8 cellular contexts compared by ENCODE assay signal in genomic region chr9:117073539-117074336, GRCh38.
DNase-seq lines count a peak whose midpoint lies in the region; ATAC-seq, FAIRE-seq and TF ChIP-seq lines count a peak whose summit lies in the region.

No MANE protein-coding gene starts in this region.

- peak overlapping the region; percentile 43 for H3K4me2 ChIP-seq in mammary epithelial cell (ENCODE audit: insufficient read depth, low read depth, low read length)

- peaks cover 12% of the 10 kb centered on the region for H3K27me3 Mint-ChIP-seq in activated CD4-positive, alpha-beta T cell treated with anti-CD3 and anti-CD28 coated beads for 36 hours

- TF ChIP-seq POLR2A in NB4 (IDR thresholded peaks at IDR 0.05; ENCODE audit: extremely low read depth, insufficient read length), result no peak
- no peak for TF ChIP-seq POLR2A in gastrocnemius medialis (IDR thresholded peaks at IDR 0.05)

- no peak overlapping the region for H3K4me3 Mint-ChIP-seq in activated CD4-positive, alpha-beta T cell treated with anti-CD3 and anti-CD28 coated beads for 36 hours

- CTCF ChIA-PET in activated CD4-positive, alpha-beta T cell treated with anti-CD3 and anti-CD28 coated beads for 36 hours (lab: Charles Lee), result no interaction called here
- CTCF ChIA-PET in mammary epithelial cell (lab: Charles Lee; ENCODE audit: low non-redundant PET), result interaction anchor here (0.6 to 1.5 kb wide), 4 partner anchors 41 to 337 kb away, joined by 3 to 13 read pairs (median 4); no protein-coding TSS in a partner anchor

- H3K27me3 ChIP-seq in mammary epithelial cell (ENCODE audit: insufficient read depth, low read length), result no peaks in the 10 kb centered on the region
- no peaks in the 10 kb centered on the region for H3K27me3 ChIP-seq in pancreas
- no peaks in the 10 kb centered on the region for H3K27me3 ChIP-seq in gastrocnemius medialis

- H4K20me1 ChIP-seq in mammary epithelial cell (ENCODE audit: insufficient read depth, low read length), result no peaks in the 10 kb centered on the region

- no peak overlapping the region for H3K9ac ChIP-seq in mammary epithelial cell (ENCODE audit: insufficient read depth, low read length)

- TF ChIP-seq CTCF in NB4 (IDR thresholded peaks at IDR 0.05; ENCODE audit: low read depth, low read length) (peak; percentile 64), mammary epithelial cell (conservative IDR thresholded peaks at IDR 0.05 in 1 of 2, IDR thresholded peaks at IDR 0.05 in 1 of 2; ENCODE audit: extremely low read depth in 1 of 2, insufficient read depth in 1 of 2, low read depth in 1 of 2, low read length in 2 of 2) (peak; percentile 69 to 80), pancreas (IDR thresholded peaks at IDR 0.05) (peak; percentile 12 to 33 (median 28)), gastrocnemius medialis (IDR thresholded peaks at IDR 0.05 in 4 of 5, conservative IDR thresholded peaks at IDR 0.05 in 1 of 5) (peak in 1 of 5 experiments; percentile 35)

- H3K9me3 ChIP-seq in mammary epithelial cell (replicated peaks; ENCODE audit: insufficient read depth, low read length), result no peaks in the 10 kb centered on the region
- H3K9me3 ChIP-seq in pancreas, result no peaks in the 10 kb centered on the region
- H3K9me3 ChIP-seq in gastrocnemius medialis, result no peaks in the 10 kb centered on the region

- H3K4me1 Mint-ChIP-seq in activated CD4-positive, alpha-beta T cell treated with anti-CD3 and anti-CD28 coated beads for 36 hours, result no peaks in the 10 kb centered on the region

- peak; percentile 31 for DNase-seq in activated CD4-positive, alpha-beta T cell treated with anti-CD3 and anti-CD28 coated beads for 36 hours
- no peak for DNase-seq in activated CD4-positive, alpha-beta T cell treated with anti-CD3 and anti-CD28 coated beads for 4 hours
- peak; percentile 28 for DNase-seq in NB4 (ENCODE audit: low read depth)
- peak; percentile 16 for DNase-seq in mammary epithelial cell
- peak in 2 of 6 donors; percentile 7 to 29 for DNase-seq in pancreas
- no peak for DNase-seq in NCI-H187 treated with DMSO at 0.1 percent for 48 hours (lab: John Stamatoyannopoulos, UW)
- no peak for DNase-seq in gastrocnemius medialis

- no TSS peak for BruUV-seq in mammary epithelial cell (replicated peaks; lab: Mats Ljungman, UMichigan)

- H3K79me2 ChIP-seq in mammary epithelial cell (ENCODE audit: insufficient read depth, low read length), result no peaks in the 10 kb centered on the region

- H3K27ac ChIP-seq in mammary epithelial cell (ENCODE audit: insufficient read depth, low read depth, low read length), result no peak overlapping the region
- no peak overlapping the region for H3K27ac ChIP-seq in pancreas
- no peak overlapping the region for H3K27ac ChIP-seq in gastrocnemius medialis

- 6% methylated on average over 11 of the region's 11 CpGs for WGBS in mammary epithelial cell (ENCODE audit: low coverage, missing lambda C conversion rate)
- 49 to 55% methylated on average over 11 of the region's 11 CpGs for WGBS in pancreas, 2 donors

- peaks cover 9% of the 10 kb centered on the region for H3K9me3 Mint-ChIP-seq in activated CD4-positive, alpha-beta T cell treated with anti-CD3 and anti-CD28 coated beads for 36 hours (ENCODE audit: low read depth)

- H3K36me3 Mint-ChIP-seq in activated CD4-positive, alpha-beta T cell treated with anti-CD3 and anti-CD28 coated beads for 36 hours (ENCODE audit: low read depth), result no peaks in the 10 kb centered on the region

- dilution Hi-C loops in mammary epithelial cell (cut with HindIII; ENCODE audit: low sequenced_read_pairs), result no loop called here

- H3K27ac Mint-ChIP-seq in activated CD4-positive, alpha-beta T cell treated with anti-CD3 and anti-CD28 coated beads for 36 hours, result no peak overlapping the region

- peak overlapping the region; percentile 28 for H2AFZ ChIP-seq in mammary epithelial cell (ENCODE audit: low read depth, low read length)

- ATAC-seq in activated CD4-positive, alpha-beta T cell treated with anti-CD3 and anti-CD28 coated beads for 36 hours, result no peak
- peak in 3 of 4 donors; percentile 34 to 55 (median 50) for ATAC-seq in pancreas
- ATAC-seq in HG02678 (IDR thresholded peaks at IDR 0.05; ENCODE audit: unreplicated experiment), result no peak
- ATAC-seq in gastrocnemius medialis, result no peak

- in situ Hi-C loops in mammary epithelial cell (cut with MboI; ENCODE audit: low sequenced_read_pairs in 2 of 2), result loop anchor here in 1 of 2 donors (25.0 kb wide), 1 partner anchor 339 kb away; the partner anchor contains the start of gene ASTN2
- in situ Hi-C loops in gastrocnemius medialis (cut with MboI; ENCODE audit: low sequenced_read_pairs in 4 of 4), result no loop called here

- H3K4me1 ChIP-seq in mammary epithelial cell (ENCODE audit: insufficient read depth, low read length) (peaks cover 8% of the 10 kb centered on the region), pancreas (no peaks in the 10 kb centered on the region), gastrocnemius medialis (no peaks in the 10 kb centered on the region)

- no peaks in the 10 kb centered on the region for H3K36me3 ChIP-seq in mammary epithelial cell (ENCODE audit: insufficient read depth, low read length)
- H3K36me3 ChIP-seq in pancreas, result no peaks in the 10 kb centered on the region
- no peaks in the 10 kb centered on the region for H3K36me3 ChIP-seq in gastrocnemius medialis

- no peak for FAIRE-seq in pancreas (lab: Jason Lieb, UNC)

- H3K4me3 ChIP-seq in NB4 (ENCODE audit: low read depth, low read length) (no peak overlapping the region), mammary epithelial cell (replicated peaks in 1 of 3; ENCODE audit: insufficient read depth in 1 of 3, low read depth in 2 of 3, low read length in 3 of 3) (peak overlapping the region in 1 of 3 experiments; percentile 13), pancreas (no peak overlapping the region), gastrocnemius medialis (no peak overlapping the region)

- intact Hi-C loops in activated CD4-positive, alpha-beta T cell treated with anti-CD3 and anti-CD28 coated beads for 36 hours (cut with DNase I, micrococcal nuclease), result no loop called here
- intact Hi-C loops in mammary epithelial cell (cut with micrococcal nuclease), result loop anchor here (2.0 to 10.0 kb wide), 10 partner anchors 41 to 483 kb away; no protein-coding TSS in a partner anchor
- intact Hi-C loops in pancreas (cut with DNase I), result no loop called here
- intact Hi-C loops in gastrocnemius medialis (cut with DNase I; ENCODE audit: low total_unique reads), result no loop called here

- POLR2A ChIA-PET in activated CD4-positive, alpha-beta T cell treated with anti-CD3 and anti-CD28 coated beads for 36 hours (lab: Charles Lee), result no interaction called here

Comparison
In these comparisons a context has a peak if more than half of its experiments do, and no peak if none do; other contexts are left out.
1. DNase-seq: peak in activated CD4-positive, alpha-beta T cell treated with anti-CD3 and anti-CD28 coated beads for 36 hours (single experiment), NB4 (single experiment) and mammary epithelial cell (single experiment); none in activated CD4-positive, alpha-beta T cell treated with anti-CD3 and anti-CD28 coated beads for 4 hours (0 of 2), NCI-H187 treated with DMSO at 0.1 percent for 48 hours (single experiment) and gastrocnemius medialis (0 of 2).
2. ATAC-seq: peak in pancreas (3 of 4); none in activated CD4-positive, alpha-beta T cell treated with anti-CD3 and anti-CD28 coated beads for 36 hours (single experiment), HG02678 (single experiment) and gastrocnemius medialis (0 of 2).